Comparison of ENCODE assay signal across 13 cellular contexts in genomic region chr1:86648255-86648654, GRCh38. TPM values are rescaled to one million over a fixed set of nuclear protein-coding genes. Genes with fewer than 3 reads are reported as not detected.
DNase-seq lines count a peak whose midpoint lies in the region; ATAC-seq and TF ChIP-seq lines count a peak whose summit lies in the region.
"Had no signal": no experiment of that assay in that cellular context is flagged by ENCODE, and none has a peak within 500 bp of the region (broad histone marks: within the 10 kb centered on the region; RNA-seq: fewer than 3 reads in every experiment).

No MANE protein-coding gene starts in this region.

- H3K4me1 Mint-ChIP-seq in neural progenitor cell = no peaks in the 10 kb centered on the region
- H3K4me1 Mint-ChIP-seq: GM23338 had no signal

- no peak overlapping the region for H3K4me2 ChIP-seq in neural progenitor cell
- H3K4me2 ChIP-seq: GM23338 had no signal

- H3K9me3 ChIP-seq in neural progenitor cell (ENCODE audit: low read depth) = no peaks in the 10 kb centered on the region
- H3K9me3 ChIP-seq: SJSA1, suprapubic skin had no signal

- H3K36me3 Mint-ChIP-seq in neural progenitor cell = no peaks in the 10 kb centered on the region

- no peak overlapping the region for H3K27ac Mint-ChIP-seq in neural progenitor cell
- H3K27ac Mint-ChIP-seq: activated CD8-positive, alpha-beta T cell treated with anti-CD3 and anti-CD28 coated beads, Interleukin-2, amount 10 ng/mL, durations not matched to agents 7 days and 5 days; B cell; GM23338 had no signal

- H3K9me3 Mint-ChIP-seq in neural progenitor cell = no peaks in the 10 kb centered on the region
- H3K9me3 Mint-ChIP-seq: GM23338 had no signal

- no peak overlapping the region for H2AFZ ChIP-seq in neural progenitor cell (replicated peaks)
- H2AFZ ChIP-seq: GM23338 had no signal

- no peak overlapping the region for H3K4me3 ChIP-seq in neural progenitor cell
- H3K4me3 ChIP-seq: GM23338, SJSA1, suprapubic skin had no signal

- no peak overlapping the region for H3K4me3 Mint-ChIP-seq in neural progenitor cell
- H3K4me3 Mint-ChIP-seq: activated CD8-positive, alpha-beta T cell treated with anti-CD3 and anti-CD28 coated beads, Interleukin-2, amount 10 ng/mL, durations not matched to agents 7 days and 5 days; B cell; GM23338 had no signal

- POLR2A ChIA-PET in RWPE1 (lab: Yijun Ruan, JAX; ENCODE audit: low non-redundant PET) = no interaction called here

- H3K27me3 Mint-ChIP-seq in neural progenitor cell (ENCODE audit: insufficient read depth, low read depth) = no peaks in the 10 kb centered on the region
- H3K27me3 Mint-ChIP-seq: B cell had no signal

- H3K27ac ChIP-seq in RWPE1 (no peak overlapping the region), foreskin keratinocyte (no peak overlapping the region), neural progenitor cell (no peak overlapping the region)
- H3K27ac ChIP-seq: SJSA1, suprapubic skin had no signal

- peaks cover 10% of the 10 kb centered on the region for H3K4me1 ChIP-seq in foreskin keratinocyte
- no peaks in the 10 kb centered on the region for H3K4me1 ChIP-seq in neural progenitor cell
- H3K4me1 ChIP-seq: suprapubic skin had no signal

- H4K20me1 ChIP-seq in neural progenitor cell (ENCODE audit: low read depth) = no peaks in the 10 kb centered on the region

- H3K9ac ChIP-seq in neural progenitor cell = no peak overlapping the region

- ATAC-seq in foreskin keratinocyte = peak; percentile 100
- no peak for ATAC-seq in GM18858 (IDR thresholded peaks at IDR 0.05; ENCODE audit: unreplicated experiment)
- ATAC-seq: activated CD8-positive, alpha-beta T cell treated with anti-CD3 and anti-CD28 coated beads, Interleukin-2, amount 10 ng/mL, durations not matched to agents 7 days and 5 days; GM23338 had no signal

- H3K36me3 ChIP-seq in neural progenitor cell = no peaks in the 10 kb centered on the region
- H3K36me3 ChIP-seq: SJSA1, suprapubic skin had no signal

- DNase-seq in A172 (ENCODE audit: low spot score) (peak; percentile 63), HK-2 (ENCODE audit: unreplicated experiment) (peak; percentile 6), RWPE1 (ENCODE audit: low spot score) (peak; percentile 72), foreskin keratinocyte (peak; percentile 53 to 81), 8988T (no peak), neural progenitor cell (ENCODE audit: low spot score) (no peak)
- DNase-seq in stimulated activated CD4-positive, alpha-beta T cell treated with anti-CD3 and anti-CD28 coated beads, Interleukin-2, amount 100 ng/mL, for 48 hours = no peak
- DNase-seq: activated CD8-positive, alpha-beta T cell treated with anti-CD3 and anti-CD28 coated beads, Interleukin-2, amount 10 ng/mL, durations not matched to agents 7 days and 5 days had no signal

- CTCF ChIA-PET in RWPE1 (lab: Yijun Ruan, JAX) = interaction anchor here (0.6 kb wide), 1 partner anchor 146 kb away, joined by 3 read pairs; no protein-coding TSS in a partner anchor

- no peaks in the 10 kb centered on the region for H3F3A ChIP-seq in neural progenitor cell (ENCODE audit: low read depth)

- H3K27me3 ChIP-seq in foreskin keratinocyte (no peaks in the 10 kb centered on the region), neural progenitor cell (no peaks in the 10 kb centered on the region)
- H3K27me3 ChIP-seq: SJSA1, suprapubic skin had no signal

- TF ChIP-seq CTCF in RWPE1 (conservative IDR thresholded peaks at IDR 0.05; ENCODE audit: low read depth) = no peak
- no peak for TF ChIP-seq CTCF in foreskin keratinocyte (conservative IDR thresholded peaks at IDR 0.05)
- TF ChIP-seq CTCF in neural progenitor cell (IDR thresholded peaks at IDR 0.05) = no peak

- H3K79me2 ChIP-seq in neural progenitor cell (ENCODE audit: low read depth) = no peaks in the 10 kb centered on the region

RNA-seq across cellular contexts. Expression of gene SH3GLB1, which starts 56.1 kb away (rescaled TPM):
- 25.1 and 25.3 TPM in 2 replicates for total RNA-seq in A172 (2014; rRNA removed; shearing (Covaris generic))
- total RNA-seq in foreskin keratinocyte (65.5 and 71.6 TPM in 2 replicates), neural progenitor cell (ENCODE audit: low replicate concordance) (21.5 and 28.5 TPM in 2 replicates)
- polyA plus RNA-seq in foreskin keratinocyte = 57.0 and 58.4 TPM in 2 replicates

Comparison
In these comparisons a context has a peak if more than half of its experiments do, and no peak if none do; other contexts are left out.
1. DNase-seq: peak in A172 (single experiment), HK-2 (single experiment), RWPE1 (single experiment) and foreskin keratinocyte (2 of 2); none in stimulated activated CD4-positive, alpha-beta T cell treated with anti-CD3 and anti-CD28 coated beads, Interleukin-2, amount 100 ng/mL, for 48 hours (0 of 2), 8988T (single experiment) and neural progenitor cell (single experiment).